In the genomic region with DNA sequence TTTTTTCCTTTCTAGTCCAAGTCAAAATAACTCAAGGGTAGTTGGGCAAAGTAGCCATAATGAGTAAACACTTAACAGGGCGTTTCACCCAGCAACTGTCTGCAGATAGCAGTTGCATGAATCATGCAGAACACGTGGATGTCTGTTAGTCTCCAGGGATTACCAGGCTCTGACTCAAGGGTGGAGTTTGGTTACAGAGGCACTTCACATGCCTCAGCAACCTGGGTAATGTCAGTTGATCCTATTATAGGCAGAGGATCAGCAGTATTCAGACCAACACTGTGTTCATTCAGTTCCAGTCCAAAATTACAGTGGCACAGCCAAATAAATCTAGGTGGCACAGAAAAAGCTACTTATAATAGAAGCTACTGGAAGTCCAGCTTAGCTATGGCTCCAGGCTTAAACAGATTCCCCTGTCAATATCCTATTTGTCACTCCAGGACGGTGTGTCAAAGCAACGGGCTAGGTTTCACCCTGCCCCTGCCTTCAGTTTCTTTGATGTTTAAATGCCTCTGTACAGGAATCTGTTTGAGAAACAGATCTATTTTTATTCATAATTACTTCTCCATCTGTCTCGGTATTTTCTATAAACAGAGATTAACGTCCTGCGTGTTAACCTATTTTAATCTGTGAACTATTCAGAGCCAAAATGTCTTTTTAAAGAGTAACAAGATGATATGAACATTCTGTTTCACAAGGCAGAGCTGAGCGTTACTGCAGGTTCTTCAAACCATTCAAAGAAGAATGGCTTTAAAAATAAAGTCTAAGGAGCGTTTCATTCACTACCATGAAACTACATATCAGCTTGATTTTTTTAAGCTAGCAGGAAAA, we compare ENCODE assay signal across 1 cellular context.
TF ChIP-seq lines count a peak whose summit lies in the region.

No MANE protein-coding gene starts in this region.

TF ChIP-seq in K562, 482 proteins besides CTCF, POLR2A, EP300 and RAD21 (continued from another document and continues in another):
- TF ChIP-seq THAP12 (CRISPR knock-in tag; IDR thresholded peaks at IDR 0.05) (no peak), C11orf30 (IDR thresholded peaks at IDR 0.05; ENCODE audit: low read depth) (no peak), TFAM (CRISPR knock-in tag; conservative IDR thresholded peaks at IDR 0.05) (no peak), ZNF311 (CRISPR knock-in tag; IDR thresholded peaks at IDR 0.05) (no peak), GATAD2A (IDR thresholded peaks at IDR 0.05) (no peak), SMARCE1 (IDR thresholded peaks at IDR 0.05) (0 out of 2 replicates have a peak, but pooled peaks have one; percentile 39), PCBP1 (IDR thresholded peaks at IDR 0.05; ENCODE audit: low read depth, low read length, poor library complexity, severe bottlenecking) (no peak), NONO (IDR thresholded peaks at IDR 0.05; ENCODE audit: low read depth in 2 of 2, low read length in 1 of 2) (no peak), PHF21A (IDR thresholded peaks at IDR 0.05; ENCODE audit: borderline replicate concordance, low read depth) (no peak), ZNF408 (CRISPR knock-in tag; IDR thresholded peaks at IDR 0.05; ENCODE audit: low read depth) (no peak), CLOCK (CRISPR knock-in tag; IDR thresholded peaks at IDR 0.05; ENCODE audit: borderline replicate concordance) (no peak), MXD1 (CRISPR knock-in tag; IDR thresholded peaks at IDR 0.05; ENCODE audit: borderline replicate concordance, poor library complexity, severe bottlenecking) (no peak), SRSF3 (IDR thresholded peaks at IDR 0.05; ENCODE audit: insufficient read depth, low read length) (no peak), RFX7 (CRISPR knock-in tag; IDR thresholded peaks at IDR 0.05) (no peak), MED1 (CRISPR knock-in tag; IDR thresholded peaks at IDR 0.05; ENCODE audit: borderline replicate concordance) (no peak), HDAC8 (tag; IDR thresholded peaks at IDR 0.05) (no peak), ZNF780A (CRISPR knock-in tag; IDR thresholded peaks at IDR 0.05) (no peak), ZNF12 (CRISPR knock-in tag; IDR thresholded peaks at IDR 0.05) (no peak), DDX20 (tag; IDR thresholded peaks at IDR 0.05; ENCODE audit: low read depth) (no peak), TAF9B (IDR thresholded peaks at IDR 0.05; ENCODE audit: partially characterized antibody) (peak; percentile 27), KDM1A (IDR thresholded peaks at IDR 0.05) (no peak), ZNF212 (CRISPR knock-in tag; IDR thresholded peaks at IDR 0.05) (no peak), GTF2A2 (tag; IDR thresholded peaks at IDR 0.05) (no peak), ZNF124 (CRISPR knock-in tag; IDR thresholded peaks at IDR 0.05) (no peak), PHTF2 (CRISPR knock-in tag; IDR thresholded peaks at IDR 0.05) (no peak), ARID3B (CRISPR knock-in tag; IDR thresholded peaks at IDR 0.05; ENCODE audit: borderline replicate concordance) (no peak), MCM5 (IDR thresholded peaks at IDR 0.05; ENCODE audit: low read depth) (no peak), TRIM24 (IDR thresholded peaks at IDR 0.05) (peak; percentile 16 to 65; a peak in 2 of 4 replicates), CCNT2 (IDR thresholded peaks at IDR 0.05; ENCODE audit: borderline replicate concordance, extremely low read depth, insufficient read length, low read depth, low read length) (no peak), ZNF589 (CRISPR knock-in tag; IDR thresholded peaks at IDR 0.05; ENCODE audit: low read depth) (peak; percentile 80), GABPB2 (CRISPR knock-in tag; conservative IDR thresholded peaks at IDR 0.05) (no peak), TGIF2 (CRISPR knock-in tag; IDR thresholded peaks at IDR 0.05) (no peak), TCF7 (IDR thresholded peaks at IDR 0.05; ENCODE audit: borderline replicate concordance) (no peak), RHOXF2B (CRISPR knock-in tag; conservative IDR thresholded peaks at IDR 0.05) (no peak), RBBP5 (IDR thresholded peaks at IDR 0.05; ENCODE audit: borderline replicate concordance, insufficient read depth, low read length, poor library complexity, severe bottlenecking) (no peak), NCOA2 (IDR thresholded peaks at IDR 0.05; ENCODE audit: partially characterized antibody in 2 of 2) (no peak), SLC30A9 (CRISPR knock-in tag; IDR thresholded peaks at IDR 0.05) (no peak), POLR3G (IDR thresholded peaks at IDR 0.05; ENCODE audit: extremely low read depth, insufficient read length, insufficient replicate concordance) (no peak), MBD1 (CRISPR knock-in tag; IDR thresholded peaks at IDR 0.05) (no peak), BRF1 (IDR thresholded peaks at IDR 0.05; ENCODE audit: borderline replicate concordance, extremely low read depth, insufficient read length) (no peak), MAX (CRISPR knock-in tag; IDR thresholded peaks at IDR 0.05) (peak; percentile 86), DNMT1 (IDR thresholded peaks at IDR 0.05) (no peak), NCOR1 (IDR thresholded peaks at IDR 0.05) (peak; percentile 62), NELFE (IDR thresholded peaks at IDR 0.05; ENCODE audit: insufficient read depth, insufficient read length) (no peak), KLF1 (tag; IDR thresholded peaks at IDR 0.05) (peak; percentile 58; the same call in 1 of the 2 replicates), SRSF1 (IDR thresholded peaks at IDR 0.05; ENCODE audit: low read depth, low read length) (no peak), BACH1 (tag; IDR thresholded peaks at IDR 0.05) (no peak), SUPT5H (IDR thresholded peaks at IDR 0.05) (no peak), JUND (IDR thresholded peaks at IDR 0.05; ENCODE audit: borderline replicate concordance, low read depth, low read length) (peak; percentile 94), JUND (tag; IDR thresholded peaks at IDR 0.05; ENCODE audit: borderline replicate concordance, low read depth, low read length) (peak; percentile 96; the same call in 2 of the 3 replicates), CBX2 (IDR thresholded peaks at IDR 0.05; ENCODE audit: insufficient read depth, low read length, poor library complexity, severe bottlenecking) (no peak), PYGO2 (tag; IDR thresholded peaks at IDR 0.05) (no peak), KAT7 (CRISPR knock-in tag; IDR thresholded peaks at IDR 0.05; ENCODE audit: borderline replicate concordance) (no peak)
- TF ChIP-seq, protein P1, sequence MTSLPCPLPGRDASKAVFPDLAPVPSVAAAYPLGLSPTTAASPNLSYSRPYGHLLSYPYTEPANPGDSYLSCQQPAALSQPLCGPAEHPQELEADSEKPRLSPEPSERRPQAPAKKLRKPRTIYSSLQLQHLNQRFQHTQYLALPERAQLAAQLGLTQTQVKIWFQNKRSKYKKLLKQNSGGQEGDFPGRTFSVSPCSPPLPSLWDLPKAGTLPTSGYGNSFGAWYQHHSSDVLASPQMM (CRISPR knock-in tag; IDR thresholded peaks at IDR 0.05) = no peak
- TF ChIP-seq, protein P2, sequence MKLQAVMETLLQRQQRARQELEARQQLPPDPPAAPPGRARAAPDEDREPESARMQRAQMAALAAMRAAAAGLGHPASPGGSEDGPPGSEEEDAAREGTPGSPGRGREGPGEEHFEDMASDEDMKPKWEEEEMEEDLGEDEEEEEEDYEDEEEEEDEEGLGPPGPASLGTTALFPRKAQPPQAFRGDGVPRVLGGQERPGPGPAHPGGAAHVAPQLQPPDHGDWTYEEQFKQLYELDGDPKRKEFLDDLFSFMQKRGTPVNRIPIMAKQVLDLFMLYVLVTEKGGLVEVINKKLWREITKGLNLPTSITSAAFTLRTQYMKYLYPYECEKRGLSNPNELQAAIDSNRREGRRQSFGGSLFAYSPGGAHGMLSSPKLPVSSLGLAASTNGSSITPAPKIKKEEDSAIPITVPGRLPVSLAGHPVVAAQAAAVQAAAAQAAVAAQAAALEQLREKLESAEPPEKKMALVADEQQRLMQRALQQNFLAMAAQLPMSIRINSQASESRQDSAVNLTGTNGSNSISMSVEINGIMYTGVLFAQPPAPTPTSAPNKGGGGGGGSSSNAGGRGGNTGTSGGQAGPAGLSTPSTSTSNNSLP (IDR thresholded peaks at IDR 0.05; ENCODE audit: borderline replicate concordance, low read depth, low read length) = no peak
- TF ChIP-seq, protein P3, sequence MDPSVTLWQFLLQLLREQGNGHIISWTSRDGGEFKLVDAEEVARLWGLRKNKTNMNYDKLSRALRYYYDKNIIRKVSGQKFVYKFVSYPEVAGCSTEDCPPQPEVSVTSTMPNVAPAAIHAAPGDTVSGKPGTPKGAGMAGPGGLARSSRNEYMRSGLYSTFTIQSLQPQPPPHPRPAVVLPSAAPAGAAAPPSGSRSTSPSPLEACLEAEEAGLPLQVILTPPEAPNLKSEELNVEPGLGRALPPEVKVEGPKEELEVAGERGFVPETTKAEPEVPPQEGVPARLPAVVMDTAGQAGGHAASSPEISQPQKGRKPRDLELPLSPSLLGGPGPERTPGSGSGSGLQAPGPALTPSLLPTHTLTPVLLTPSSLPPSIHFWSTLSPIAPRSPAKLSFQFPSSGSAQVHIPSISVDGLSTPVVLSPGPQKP (CRISPR knock-in tag; IDR thresholded peaks at IDR 0.05) = no peak
- TF ChIP-seq, protein P4, sequence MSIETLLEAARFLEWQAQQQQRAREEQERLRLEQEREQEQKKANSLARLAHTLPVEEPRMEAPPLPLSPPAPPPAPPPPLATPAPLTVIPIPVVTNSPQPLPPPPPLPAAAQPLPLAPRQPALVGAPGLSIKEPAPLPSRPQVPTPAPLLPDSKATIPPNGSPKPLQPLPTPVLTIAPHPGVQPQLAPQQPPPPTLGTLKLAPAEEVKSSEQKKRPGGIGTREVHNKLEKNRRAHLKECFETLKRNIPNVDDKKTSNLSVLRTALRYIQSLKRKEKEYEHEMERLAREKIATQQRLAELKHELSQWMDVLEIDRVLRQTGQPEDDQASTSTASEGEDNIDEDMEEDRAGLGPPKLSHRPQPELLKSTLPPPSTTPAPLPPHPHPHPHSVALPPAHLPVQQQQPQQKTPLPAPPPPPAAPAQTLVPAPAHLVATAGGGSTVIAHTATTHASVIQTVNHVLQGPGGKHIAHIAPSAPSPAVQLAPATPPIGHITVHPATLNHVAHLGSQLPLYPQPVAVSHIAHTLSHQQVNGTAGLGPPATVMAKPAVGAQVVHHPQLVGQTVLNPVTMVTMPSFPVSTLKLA (conservative IDR thresholded peaks at IDR 0.05) = peak; percentile 88
